ENCODE assay signal across 8 cellular contexts in genomic region chr3:190321789-190322603, GRCh38. TPM values are rescaled to one million over a fixed set of nuclear protein-coding genes. Genes with fewer than 3 reads are reported as not detected.
DNase-seq lines count a peak whose midpoint lies in the region; ATAC-seq and TF ChIP-seq lines count a peak whose summit lies in the region.

CLDN1 (minus strand) TSS chr3:190322446; CDS start chr3:190322206, 240 bp downstream.

- no peak within 1 kb of the TSS for H3K27ac Mint-ChIP-seq in effector memory CD8-positive, alpha-beta T cell

- POLR2A ChIA-PET in AG04449 (lab: Yijun Ruan, JAX): no interaction called here

- WGBS in lung, 2 donors: 6% methylated on average over 58 to 64 of the region's 64 CpGs

- peak; percentile 88 for ATAC-seq in GM18868 (IDR thresholded peaks at IDR 0.05; ENCODE audit: unreplicated experiment)
- peak; percentile 92 for ATAC-seq in HG03103 (IDR thresholded peaks at IDR 0.05; ENCODE audit: low read depth, unreplicated experiment)
- peak; percentile 84 for ATAC-seq in effector memory CD8-positive, alpha-beta T cell (replicated peaks)
- peak; percentile 82 for ATAC-seq in lung (ENCODE audit: insufficient read depth, low FRiP score)

- peaks cover 51 to 76% of the 10 kb centered on the region in 2 donors for H3K27me3 Mint-ChIP-seq in effector memory CD8-positive, alpha-beta T cell

- no peak for DNase-seq in AG04449 (ENCODE audit: low read depth, low spot score)
- peak; percentile 53 for DNase-seq in NCI-H526 treated with DMSO at 0.1 percent for 48 hours (lab: John Stamatoyannopoulos, UW)
- DNase-seq in activated CD8-positive, alpha-beta memory T cell treated with anti-CD3 and anti-CD28 coated beads for 4 hours (ENCODE audit: low read depth in 2 of 2): peak; percentile 33 to 41
- DNase-seq in effector memory CD8-positive, alpha-beta T cell: peak; percentile 41 to 51 (median 46)
- peak; percentile 83 for DNase-seq in lung (ENCODE audit: low spot score)
- DNase-seq in stimulated activated CD4-positive, alpha-beta T cell treated with anti-CD3 and anti-CD28 coated beads, TNF-alpha, amount 100 ng/mL, for 1 hour (ENCODE audit: low read depth in 3 of 3, low spot score in 1 of 3): peak; percentile 31 to 72 (median 54)

- no peak within 1 kb of the TSS for H3K27ac ChIP-seq in lung (ENCODE audit: low read depth in 1 of 2, low read length in 1 of 2)

- H3K9me3 ChIP-seq in lung (ENCODE audit: control insufficient read depth in 2 of 2, insufficient read depth in 1 of 2, low read length in 1 of 2): no peaks in the 10 kb centered on the region

- peak within 1 kb of the TSS; percentile 37 to 64 for H3K4me3 Mint-ChIP-seq in effector memory CD8-positive, alpha-beta T cell

- H3K9me3 Mint-ChIP-seq in effector memory CD8-positive, alpha-beta T cell: no peaks in the 10 kb centered on the region

- TF ChIP-seq CTCF in AG04449 (IDR thresholded peaks at IDR 0.05; ENCODE audit: insufficient read depth, low read length, missing control alignments): peak; percentile 95
- TF ChIP-seq CTCF in lung (IDR thresholded peaks at IDR 0.05; ENCODE audit: control extremely low read depth, extremely low read depth): peak; percentile 74

- no peaks in the 10 kb centered on the region for H3K36me3 ChIP-seq in lung (ENCODE audit: control insufficient read depth in 2 of 2, insufficient read depth in 2 of 2, low read length in 2 of 2)

- CTCF ChIA-PET in AG04449 (lab: Yijun Ruan, JAX): interaction anchor here (0.6 to 11.7 kb wide), 73 partner anchors 9 to 378 kb away, joined by 3 to 201 read pairs (median 5); partner anchors contain the start of gene TMEM207

- H3K27me3 ChIP-seq in lung (ENCODE audit: control insufficient read depth, insufficient read depth): no peaks in the 10 kb centered on the region

- H3K4me3 ChIP-seq in AG04449 (ENCODE audit: low read depth, low read length): peak within 1 kb of the TSS; percentile 64
- H3K4me3 ChIP-seq in lung: peak within 1 kb of the TSS; percentile 33

- H3K4me1 ChIP-seq in lung (ENCODE audit: control insufficient read depth in 2 of 2, insufficient read depth in 2 of 2, low read length in 2 of 2): peaks cover under 1 to 6% of the 10 kb centered on the region in 2 donors

- H3K4me1 Mint-ChIP-seq in effector memory CD8-positive, alpha-beta T cell (ENCODE audit: low read depth in 2 of 2): peaks cover 9 to 11% of the 10 kb centered on the region in 2 donors

- no peaks in the 10 kb centered on the region for H3K36me3 Mint-ChIP-seq in effector memory CD8-positive, alpha-beta T cell (ENCODE audit: insufficient read depth)

RNA-seq across cellular contexts. Expression of gene CLDN1, which starts in this region (rescaled TPM):
- total RNA-seq in lung: 10 to 100 TPM in 1 of 2 donors, 1 to 10 TPM in 1; 7.1 to 29.8 TPM
- 10 to 100 TPM; 12.6 to 14.2 TPM for polyA plus RNA-seq in lung
